ENCODE assay signal across 23 cellular contexts in genomic region chr5:147963436-147963835, GRCh38. TPM values are rescaled to one million over a fixed set of nuclear protein-coding genes. Genes with fewer than 3 reads are reported as not detected.
DNase-seq lines count a peak whose midpoint lies in the region; ATAC-seq and TF ChIP-seq lines count a peak whose summit lies in the region.
"Had no signal": no experiment of that assay in that cellular context is flagged by ENCODE, and none has a peak within 500 bp of the region (broad histone marks: within the 10 kb centered on the region; RNA-seq: fewer than 3 reads in every experiment).

No MANE protein-coding gene starts in this region.

- no peak for TF ChIP-seq CTCF in heart right ventricle (IDR thresholded peaks at IDR 0.05)
- TF ChIP-seq CTCF in endothelial cell (IDR thresholded peaks at IDR 0.05; ENCODE audit: unreplicated experiment): no peak
- no peak for TF ChIP-seq CTCF in upper lobe of right lung (IDR thresholded peaks at IDR 0.05)

- DNase-seq in heart right ventricle (no peak), Right ventricle myocardium inferior (ENCODE audit: missing footprints) (no peak), endothelial cell (ENCODE audit: low spot score) (no peak), upper lobe of right lung (no peak), NCI-H1105 (lab: John Stamatoyannopoulos, UW) (no peak)
- DNase-seq: AML-193; CD8-positive, alpha-beta memory T cell; H7; IMR-90; MV-4-11; NCI-H1694; NCI-H2081; NCI-H2171 treated with DMSO at 0.1 percent for 48 hours; NCI-H446; NCI-H526; Peyer's patch had no signal

- peak overlapping the region; percentile 99 for H3K27ac Mint-ChIP-seq in endothelial cell (ENCODE audit: unreplicated experiment)
- H3K27ac Mint-ChIP-seq: CD8-positive, alpha-beta memory T cell had no signal

- H3K9me3 ChIP-seq in heart right ventricle (no peaks in the 10 kb centered on the region), mesodermal cell (ENCODE audit: control insufficient read depth, low read length) (no peaks in the 10 kb centered on the region), upper lobe of right lung (no peaks in the 10 kb centered on the region)
- H3K9me3 ChIP-seq: Peyer's patch had no signal

- no peak overlapping the region for H3K4me3 ChIP-seq in heart right ventricle
- no peak overlapping the region for H3K4me3 ChIP-seq in mesodermal cell (ENCODE audit: extremely low read depth, insufficient read depth, low read length, poor library complexity, severe bottlenecking)
- H3K4me3 ChIP-seq in upper lobe of right lung: no peak overlapping the region
- H3K4me3 ChIP-seq: Peyer's patch had no signal

- ATAC-seq in heart right ventricle (peak in 2 of 8 donors; percentile 36 to 41), Right ventricle myocardium inferior (no peak), upper lobe of right lung (no peak), GM21737 (IDR thresholded peaks at IDR 0.05; ENCODE audit: unreplicated experiment) (no peak)

- intact Hi-C loops in heart right ventricle (cut with DNase I) (loop anchor here in 1 of 10 donors (5.0 kb wide), 1 partner anchor 129 kb away; no protein-coding TSS in a partner anchor), Right ventricle myocardium inferior (cut with DNase I) (no loop called here), upper lobe of right lung (cut with DNase I) (no loop called here)

- peaks cover 0 to 36% (median 15%) of the 10 kb centered on the region in 9 donors for H3K4me1 ChIP-seq in heart right ventricle
- no peaks in the 10 kb centered on the region for H3K4me1 ChIP-seq in mesodermal cell (ENCODE audit: control insufficient read depth, insufficient read depth, low read length, poor library complexity, severe bottlenecking)
- H3K4me1 ChIP-seq in upper lobe of right lung: no peaks in the 10 kb centered on the region
- H3K4me1 ChIP-seq: Peyer's patch had no signal

- H3K4me3 Mint-ChIP-seq in endothelial cell (ENCODE audit: unreplicated experiment): peak overlapping the region; percentile 52
- H3K4me3 Mint-ChIP-seq: CD8-positive, alpha-beta memory T cell had no signal

- H3K4me1 Mint-ChIP-seq in endothelial cell (ENCODE audit: unreplicated experiment): peaks cover 45% of the 10 kb centered on the region
- H3K4me1 Mint-ChIP-seq: CD8-positive, alpha-beta memory T cell had no signal

- H3K27me3 ChIP-seq in heart right ventricle: no peaks in the 10 kb centered on the region
- H3K27me3 ChIP-seq in upper lobe of right lung: no peaks in the 10 kb centered on the region
- H3K27me3 ChIP-seq: Peyer's patch had no signal

- H3K36me3 ChIP-seq in heart right ventricle: no peaks in the 10 kb centered on the region
- no peaks in the 10 kb centered on the region for H3K36me3 ChIP-seq in mesodermal cell (ENCODE audit: control insufficient read depth, insufficient read depth, low read length)
- H3K36me3 ChIP-seq in upper lobe of right lung: no peaks in the 10 kb centered on the region
- H3K36me3 ChIP-seq: Peyer's patch had no signal

- H3K9me3 Mint-ChIP-seq in endothelial cell (ENCODE audit: unreplicated experiment): no peaks in the 10 kb centered on the region

- WGBS in heart right ventricle, 2 donors: 55 to 67% methylated on average over 2 of the region's 2 CpGs
- WGBS in mesodermal cell (ENCODE audit: insufficient coverage in 2 of 2), 2 experiments: 92 to 100% methylated on average over 2 of the region's 2 CpGs

- no peaks in the 10 kb centered on the region for H3K36me3 Mint-ChIP-seq in endothelial cell (ENCODE audit: low read depth, unreplicated experiment)

- H3K27me3 Mint-ChIP-seq in endothelial cell (ENCODE audit: unreplicated experiment): peaks cover 1% of the 10 kb centered on the region

- H3K27ac ChIP-seq in heart right ventricle (peak overlapping the region; percentile 59 to 89 (median 74)), mesodermal cell (ENCODE audit: low read depth, low read length, severe bottlenecking) (peak overlapping the region; percentile 86), upper lobe of right lung (peak overlapping the region; percentile 33)
- H3K27ac ChIP-seq: KMS-11, Peyer's patch had no signal

RNA-seq across cellular contexts. Expression of gene C5orf46, which starts 57.1 kb away (rescaled TPM):
- total RNA-seq in heart right ventricle (10 to 100 TPM in 1 of 10 donors, 1 to 10 TPM in 8, not detected in 1; 2.3 to 10.9 (median 4.7) TPM), Right ventricle myocardium inferior (2.4 TPM), endothelial cell (ENCODE audit: unreplicated experiment) (not detected), upper lobe of right lung (not detected)
- polyA plus RNA-seq in heart right ventricle: 10 to 100 TPM in 1 of 2 donors, 1 to 10 TPM in 1; 6.3 to 20.6 TPM
- polyA plus RNA-seq in mesodermal cell (2013, experiment 1 of 2): 1.9 TPM
- 0.66 TPM for polyA plus RNA-seq in mesodermal cell (2013, experiment 2 of 2)
- total RNA-seq: A172; CD8-positive, alpha-beta memory T cell; H7; IMR-90; OCI-LY7; Peyer's patch; SK-MEL-5 had no signal
- polyA plus RNA-seq: AG04450; CD8-positive, alpha-beta memory T cell had no signal

Comparison
In these comparisons a context has a peak if more than half of its experiments do, and no peak if none do; other contexts are left out.
1. H3K27ac ChIP-seq: peak in every context shown above with its lines; median percentile 86 in mesodermal cell; 74 in heart right ventricle; 33 in upper lobe of right lung.